ENCODE assay signal across 11 cellular contexts in the genomic region with DNA sequence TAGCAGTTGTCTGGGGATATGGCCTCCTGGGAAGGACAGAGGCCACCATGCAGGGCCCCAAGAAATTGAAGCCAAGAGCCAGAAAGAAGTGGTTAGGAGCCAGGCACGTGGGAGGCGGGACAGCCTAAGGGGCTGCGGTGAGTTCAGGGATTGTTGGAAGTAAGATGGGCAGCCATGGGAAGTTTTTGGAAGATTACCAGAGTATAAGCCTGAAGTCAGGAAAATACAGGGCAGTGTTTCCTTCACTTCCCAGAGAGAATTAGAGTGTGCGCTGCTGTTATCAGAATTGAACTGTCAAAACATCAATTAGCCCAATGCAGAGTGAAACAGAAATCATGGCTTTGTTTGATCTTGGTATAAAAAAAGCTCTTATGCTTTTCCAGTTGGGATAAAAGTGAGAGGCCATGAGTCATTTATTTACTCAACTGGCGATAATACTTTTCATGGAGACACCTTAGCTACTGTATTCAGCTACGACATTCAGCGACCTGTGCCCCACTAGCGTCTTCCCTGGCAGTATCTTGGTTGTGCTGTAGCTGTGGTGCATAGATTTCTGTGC.
DNase-seq lines count a peak whose midpoint lies in the region; ATAC-seq, FAIRE-seq and TF ChIP-seq lines count a peak whose summit lies in the region.
"Had no signal": no experiment of that assay in that cellular context is flagged by ENCODE, and none has a peak within 500 bp of the region (broad histone marks: within the 10 kb centered on the region; RNA-seq: fewer than 3 reads in every experiment).

No MANE protein-coding gene starts in this region.

- peak overlapping the region; percentile 60 for H3K4me3 Mint-ChIP-seq in Calu3 (ENCODE audit: low read depth, unreplicated experiment)
- H3K4me3 Mint-ChIP-seq: activated T-cell treated with anti-CD3 and anti-CD28 coated beads, Interleukin-2, amount 50 U/mL, for 24 hours; CD4-positive, CD25-positive, alpha-beta regulatory T cell; naive B cell had no signal

- no peaks in the 10 kb centered on the region for H3K36me3 Mint-ChIP-seq in Calu3 (ENCODE audit: insufficient read depth, unreplicated experiment)
- H3K36me3 Mint-ChIP-seq: naive B cell had no signal

- H3K27me3 ChIP-seq in PC-9 (ENCODE audit: insufficient read depth, low read depth): no peaks in the 10 kb centered on the region
- no peaks in the 10 kb centered on the region for H3K27me3 ChIP-seq in heart left ventricle
- no peaks in the 10 kb centered on the region for H3K27me3 ChIP-seq in pancreas

- H4K20me1 ChIP-seq in PC-9 (ENCODE audit: insufficient read depth): no peaks in the 10 kb centered on the region

- TF ChIP-seq CTCF in Calu3 (IDR thresholded peaks at IDR 0.05; ENCODE audit: unreplicated experiment) (no peak), PC-9 (conservative IDR thresholded peaks at IDR 0.05) (no peak), heart left ventricle (IDR thresholded peaks at IDR 0.05) (no peak), pancreas (IDR thresholded peaks at IDR 0.05) (no peak)

- peak overlapping the region; percentile 53 for H3K27ac Mint-ChIP-seq in Calu3 (ENCODE audit: unreplicated experiment)
- H3K27ac Mint-ChIP-seq: activated T-cell treated with anti-CD3 and anti-CD28 coated beads, Interleukin-2, amount 50 U/mL, for 24 hours; naive B cell had no signal

- peak overlapping the region; percentile 54 for H3K27ac ChIP-seq in PC-9
- peak overlapping the region; percentile 26 to 81 (median 65) for H3K27ac ChIP-seq in heart left ventricle
- peak overlapping the region; percentile 17 to 67 (median 46) for H3K27ac ChIP-seq in pancreas

- H3K9me3 Mint-ChIP-seq in Calu3 (ENCODE audit: low read depth, unreplicated experiment): no peaks in the 10 kb centered on the region
- H3K9me3 Mint-ChIP-seq: activated T-cell treated with anti-CD3 and anti-CD28 coated beads, Interleukin-2, amount 50 U/mL, for 24 hours had no signal

- DNase-seq in Calu3: peak; percentile 3
- DNase-seq in PC-9: peak; percentile 43 to 62
- peak in 1 of 5 donors; percentile 24 for DNase-seq in heart left ventricle
- no peak for DNase-seq in pancreas
- no peak for DNase-seq in HCEC 1CT
- DNase-seq in hypothalamus (lab: John Stamatoyannopoulos, UW): no peak
- DNase-seq: activated T-cell treated with anti-CD3 and anti-CD28 coated beads, Interleukin-2, amount 50 U/mL, for 24 hours; CD4-positive, CD25-positive, alpha-beta regulatory T cell; naive B cell had no signal

- WGBS in heart left ventricle, 4 donors: 51 to 62% (median 56%) methylated on average over 8 of the region's 8 CpGs
- WGBS in pancreas, 2 donors: 26 to 29% methylated on average over 8 of the region's 8 CpGs

- no peaks in the 10 kb centered on the region for H3K9me2 ChIP-seq in PC-9 (ENCODE audit: insufficient read depth)

- peaks cover 22% of the 10 kb centered on the region for H3F3A ChIP-seq in PC-9 (ENCODE audit: insufficient read depth, low read depth)

- no peaks in the 10 kb centered on the region; the same call in 1 of the 2 replicates for H3K36me3 ChIP-seq in PC-9 (ENCODE audit: low read depth)
- H3K36me3 ChIP-seq in heart left ventricle: peaks cover 0 to 7% (median 0%) of the 10 kb centered on the region in 9 donors
- no peaks in the 10 kb centered on the region for H3K36me3 ChIP-seq in pancreas

- no peak for FAIRE-seq in pancreas (lab: Jason Lieb, UNC)

- H3K4me1 ChIP-seq in PC-9 (replicated peaks; ENCODE audit: insufficient read depth): peaks cover 32% of the 10 kb centered on the region
- peaks cover 7 to 77% (median 57%) of the 10 kb centered on the region in 12 donors for H3K4me1 ChIP-seq in heart left ventricle
- H3K4me1 ChIP-seq in pancreas: peaks cover 10 to 36% (median 32%) of the 10 kb centered on the region in 3 donors

- H2AFZ ChIP-seq in PC-9: no peak overlapping the region

- BruUV-seq in Calu3 (replicated peaks; lab: Mats Ljungman, UMichigan): no TSS peak
- no TSS peak for BruUV-seq in PC-9 (replicated peaks; lab: Mats Ljungman, UMichigan)

- H3K4me3 ChIP-seq in PC-9 (peak overlapping the region; percentile 17; the same call in 1 of the 2 replicates), heart left ventricle (peak overlapping the region in 3 of 12 donors; percentile 1 to 27 (median 9)), pancreas (peak overlapping the region in 3 of 4 donors; percentile 1 to 31 (median 16))

- H3K9me3 ChIP-seq in PC-9 (ENCODE audit: insufficient read depth, low read depth): no peaks in the 10 kb centered on the region
- no peaks in the 10 kb centered on the region for H3K9me3 ChIP-seq in heart left ventricle
- H3K9me3 ChIP-seq in pancreas: no peaks in the 10 kb centered on the region

- POLR2A ChIA-PET in PC-9 (lab: Charles Lee; ENCODE audit: unreplicated experiment): interaction anchor here (0.6 to 0.7 kb wide), 3 partner anchors 35 to 104 kb away, joined by 3 to 5 read pairs (median 4); no protein-coding TSS in a partner anchor

- ATAC-seq in heart left ventricle (peak in 3 of 4 donors; percentile 16 to 30 (median 25)), pancreas (peak; percentile 65 to 83 (median 71)), GM21825 (IDR thresholded peaks at IDR 0.05; ENCODE audit: unreplicated experiment) (no peak), GM21717 (IDR thresholded peaks at IDR 0.05; ENCODE audit: unreplicated experiment) (no peak)

- CTCF ChIA-PET in Calu3 (lab: Charles Lee): interaction anchor here (0.6 to 1.0 kb wide), 2 partner anchors 55 to 169 kb away, joined by 3 to 4 read pairs; no protein-coding TSS in a partner anchor
- CTCF ChIA-PET in PC-9 (lab: Charles Lee): no interaction called here

- H3K4me1 Mint-ChIP-seq in Calu3 (ENCODE audit: low read depth, unreplicated experiment): peaks cover 34% of the 10 kb centered on the region
- H3K4me1 Mint-ChIP-seq: naive B cell had no signal

- H3K27me3 Mint-ChIP-seq in Calu3 (ENCODE audit: unreplicated experiment): no peaks in the 10 kb centered on the region
- H3K27me3 Mint-ChIP-seq: activated T-cell treated with anti-CD3 and anti-CD28 coated beads, Interleukin-2, amount 50 U/mL, for 24 hours; CD4-positive, CD25-positive, alpha-beta regulatory T cell; naive B cell had no signal

- H3K79me2 ChIP-seq in PC-9 (ENCODE audit: low read depth): peaks cover 12% of the 10 kb centered on the region

- intact Hi-C loops in Calu3 (cut with micrococcal nuclease; ENCODE audit: unreplicated experiment) (loop anchor here (5.0 kb wide), 1 partner anchor 67 kb away; a partner anchor contains a TSS), PC-9 (cut with micrococcal nuclease; ENCODE audit: unreplicated experiment) (loop anchor here (1.0 to 10.0 kb wide), 4 partner anchors 52 to 270 kb away; a partner anchor contains a TSS), heart left ventricle (cut with DNase I) (loop anchor here in 7 of 10 donors (2.0 to 10.0 kb wide), 12 partner anchors 33 to 147 kb away; a partner anchor contains a TSS), pancreas (cut with DNase I) (no loop called here)

- TF ChIP-seq POLR2A in heart left ventricle (IDR thresholded peaks at IDR 0.05): no peak

- H3K4me2 ChIP-seq in PC-9: peak overlapping the region; percentile 67

Comparison
In these comparisons a context has a peak if more than half of its experiments do, and no peak if none do; other contexts are left out.
1. DNase-seq: peak in Calu3 (single experiment) and PC-9 (2 of 2); none in pancreas (0 of 6), HCEC 1CT (single experiment) and hypothalamus (0 of 51).
2. ATAC-seq: peak in heart left ventricle (3 of 4) and pancreas (4 of 4); none in GM21825 (single experiment) and GM21717 (single experiment).
3. intact Hi-C loops: an anchor here in Calu3 (5.0 kb wide), PC-9 (1.0 to 10.0 kb wide) and heart left ventricle (2.0 to 10.0 kb wide); none called in pancreas.
4. Peak in every context shown above with its lines, with median percentiles within 50 percentile points of each other: H3K27ac ChIP-seq.